12 cellular contexts compared by ENCODE assay signal in the genomic region with DNA sequence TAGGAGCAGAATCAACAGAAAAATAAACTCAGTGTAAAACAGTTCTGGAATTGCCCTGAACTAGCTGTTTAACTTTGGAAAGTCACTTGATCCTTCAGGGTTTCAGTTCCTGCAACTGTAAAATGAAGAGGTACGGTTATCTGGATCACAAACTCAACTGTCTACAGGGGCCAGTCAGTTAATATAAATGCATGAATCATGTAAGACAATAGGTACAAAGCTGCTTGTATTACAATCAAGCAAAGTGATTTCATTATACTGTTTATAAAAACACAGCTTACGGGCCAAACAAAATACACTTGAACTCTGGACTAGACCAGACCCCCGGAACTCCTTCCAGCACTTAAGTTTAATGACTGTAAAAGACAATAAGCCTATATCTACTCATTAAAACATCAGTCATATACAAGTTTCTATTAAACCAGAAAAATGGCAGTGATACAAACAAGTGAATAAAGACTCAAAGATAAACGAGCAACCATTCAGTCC.
A peak's percentile ranks its signal among the peaks of the same experiment; 100 is the strongest.
DNase-seq lines count a peak whose midpoint lies in the region; ATAC-seq, FAIRE-seq and TF ChIP-seq lines count a peak whose summit lies in the region.
"Had no signal": no experiment of that assay in that cellular context is flagged by ENCODE, and none has a peak within 500 bp of the region (broad histone marks: within the 10 kb centered on the region; RNA-seq: fewer than 3 reads in every experiment).

No MANE protein-coding gene starts in this region.

- no peak for DNase-seq in heart right ventricle
- no peak for DNase-seq in Right ventricle myocardium inferior (ENCODE audit: missing footprints)
- peak; percentile 63 for DNase-seq in bronchial epithelial cell (ENCODE audit: low read depth)
- no peak for DNase-seq in left lung
- no peak for DNase-seq in uterus
- no peak for DNase-seq in effector memory CD8-positive, alpha-beta T cell
- no peak for DNase-seq in NCI-H2227 treated with DMSO at 0.1 percent for 48 hours (lab: John Stamatoyannopoulos, UW)
- DNase-seq: activated naive CD4-positive, alpha-beta T cell treated with anti-CD3 and anti-CD28 coated beads for 36 hours; KG1; naive thymus-derived CD4-positive, alpha-beta T cell; stimulated activated CD4-positive, alpha-beta T cell treated with anti-CD3 and anti-CD28 coated beads, Interleukin-4, amount 100 ng/mL, for 24 hours had no signal

- H3K27me3 ChIP-seq in heart right ventricle = no peaks in the 10 kb centered on the region
- no peaks in the 10 kb centered on the region for H3K27me3 ChIP-seq in bronchial epithelial cell (ENCODE audit: control insufficient read depth, insufficient read depth, low read length)
- H3K27me3 ChIP-seq in left lung = no peaks in the 10 kb centered on the region
- no peaks in the 10 kb centered on the region for H3K27me3 ChIP-seq in uterus

- H3K4me1 ChIP-seq in heart right ventricle (peaks cover 10 to 61% (median 54%) of the 10 kb centered on the region in 9 donors), left lung (peaks cover 19 to 36% of the 10 kb centered on the region in 2 donors), uterus (peaks cover 7 to 15% of the 10 kb centered on the region in 2 donors)

- no peaks in the 10 kb centered on the region for H3K36me3 Mint-ChIP-seq in effector memory CD8-positive, alpha-beta T cell (ENCODE audit: insufficient read depth)

- H3K4me3 Mint-ChIP-seq in effector memory CD8-positive, alpha-beta T cell = no peak overlapping the region
- H3K4me3 Mint-ChIP-seq: activated naive CD4-positive, alpha-beta T cell treated with anti-CD3 and anti-CD28 coated beads for 36 hours; naive thymus-derived CD4-positive, alpha-beta T cell had no signal

- no peak for FAIRE-seq in bronchial epithelial cell (lab: Jason Lieb, UNC)

- no peaks in the 10 kb centered on the region for H3K9me3 Mint-ChIP-seq in effector memory CD8-positive, alpha-beta T cell
- H3K9me3 Mint-ChIP-seq: activated naive CD4-positive, alpha-beta T cell treated with anti-CD3 and anti-CD28 coated beads for 36 hours; naive thymus-derived CD4-positive, alpha-beta T cell had no signal

- H3K27ac ChIP-seq in heart right ventricle (peak overlapping the region in 6 of 10 donors; percentile 47 to 69 (median 58)), left lung (peak overlapping the region in 1 of 2 donors; percentile 50), uterus (peak overlapping the region; percentile 81 to 89)

- no peaks in the 10 kb centered on the region for H3K27me3 Mint-ChIP-seq in effector memory CD8-positive, alpha-beta T cell
- H3K27me3 Mint-ChIP-seq: naive thymus-derived CD4-positive, alpha-beta T cell had no signal

- no peak overlapping the region for H3K27ac Mint-ChIP-seq in effector memory CD8-positive, alpha-beta T cell
- H3K27ac Mint-ChIP-seq: activated naive CD4-positive, alpha-beta T cell treated with anti-CD3 and anti-CD28 coated beads for 36 hours had no signal

- no peaks in the 10 kb centered on the region for H3K9me3 ChIP-seq in heart right ventricle
- no peaks in the 10 kb centered on the region for H3K9me3 ChIP-seq in left lung
- no peaks in the 10 kb centered on the region for H3K9me3 ChIP-seq in uterus

- 71 to 80% methylated on average over 4 of the region's 4 CpGs for WGBS in heart right ventricle, 2 donors

- H3K36me3 ChIP-seq in heart right ventricle = no peaks in the 10 kb centered on the region
- peaks cover 1% of the 10 kb centered on the region for H3K36me3 ChIP-seq in bronchial epithelial cell (ENCODE audit: control insufficient read depth, insufficient read depth, low read length)
- no peaks in the 10 kb centered on the region for H3K36me3 ChIP-seq in left lung
- no peaks in the 10 kb centered on the region for H3K36me3 ChIP-seq in uterus

- H3K4me3 ChIP-seq in heart right ventricle (no peak overlapping the region), bronchial epithelial cell (ENCODE audit: low read depth, low read length) (no peak overlapping the region), left lung (no peak overlapping the region), uterus (no peak overlapping the region)

- peaks cover 16 to 23% of the 10 kb centered on the region in 2 donors for H3K4me1 Mint-ChIP-seq in effector memory CD8-positive, alpha-beta T cell (ENCODE audit: low read depth in 2 of 2)

- no peak for TF ChIP-seq CTCF in heart right ventricle (IDR thresholded peaks at IDR 0.05)
- no peak for TF ChIP-seq CTCF in bronchial epithelial cell (IDR thresholded peaks at IDR 0.05; ENCODE audit: insufficient read depth, low read length, severe bottlenecking)
- no peak for TF ChIP-seq CTCF in left lung (IDR thresholded peaks at IDR 0.05)
- TF ChIP-seq CTCF in uterus (IDR thresholded peaks at IDR 0.05) = no peak

- intact Hi-C loops in heart right ventricle (cut with DNase I) (loop anchor here in 4 of 10 donors (5.0 to 10.0 kb wide), 3 partner anchors 35 to 112 kb away; no protein-coding TSS in a partner anchor), Right ventricle myocardium inferior (cut with DNase I) (loop anchor here (5.0 kb wide), 1 partner anchor 35 kb away; no protein-coding TSS in a partner anchor), left lung (cut with DNase I) (no loop called here), uterus (cut with DNase I; ENCODE audit: low total_unique reads) (no loop called here)

- peak in 1 of 8 donors; percentile 30 for ATAC-seq in heart right ventricle
- ATAC-seq in Right ventricle myocardium inferior = no peak
- ATAC-seq in left lung = peak; percentile 57
- ATAC-seq in effector memory CD8-positive, alpha-beta T cell (replicated peaks) = no peak
- ATAC-seq in HG03565 (IDR thresholded peaks at IDR 0.05; ENCODE audit: unreplicated experiment) = no peak
- ATAC-seq: naive thymus-derived CD4-positive, alpha-beta T cell had no signal

- TF ChIP-seq POLR2A in uterus (IDR thresholded peaks at IDR 0.05) = no peak
